Comparison of ENCODE assay signal across 15 cellular contexts in the genomic region with DNA sequence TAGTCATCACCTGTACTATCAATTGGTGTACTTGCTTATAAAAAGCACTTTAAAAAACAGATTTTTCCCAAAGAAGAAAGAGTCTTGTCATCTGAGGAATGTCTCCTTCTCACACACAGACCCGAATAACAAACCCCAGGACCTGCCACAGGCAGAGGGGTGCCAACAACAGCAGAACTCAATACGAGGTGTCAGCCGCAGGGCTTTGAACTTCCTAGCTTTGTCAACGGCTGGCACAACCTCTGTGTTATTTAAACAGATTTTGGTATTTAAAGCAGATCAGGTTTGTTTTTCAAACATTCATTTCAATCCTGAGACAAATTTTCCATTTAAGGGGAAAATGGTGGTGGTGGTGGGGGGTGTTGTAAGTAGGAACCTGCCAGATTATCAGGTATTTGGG.
DNase-seq lines count a peak whose midpoint lies in the region; ATAC-seq, FAIRE-seq and TF ChIP-seq lines count a peak whose summit lies in the region.
"Had no signal": no experiment of that assay in that cellular context is flagged by ENCODE, and none has a peak within 500 bp of the region (broad histone marks: within the 10 kb centered on the region; RNA-seq: fewer than 3 reads in every experiment).

No MANE protein-coding gene starts in this region.

- no peak for TF ChIP-seq POLR2A in H54 (IDR thresholded peaks at IDR 0.05; ENCODE audit: low read depth, low read length)

- FAIRE-seq in H54 (lab: Jason Lieb, UNC), result no peak
- FAIRE-seq: A549, HTR-8/SVneo, K562 had no signal

- H3K9ac ChIP-seq in HUES48 (ENCODE audit: low read depth, low read length), result no peak overlapping the region
- H3K9ac ChIP-seq in endodermal cell (ENCODE audit: extremely low read depth, low read length, poor library complexity, severe bottlenecking), result no peak overlapping the region

- H3K27me3 ChIP-seq in HUES48 (ENCODE audit: control insufficient read depth, insufficient read depth, low read length) (no peaks in the 10 kb centered on the region), endodermal cell (ENCODE audit: control insufficient read depth, insufficient read depth, low read length, poor library complexity, severe bottlenecking) (no peaks in the 10 kb centered on the region)

- H3K27ac Mint-ChIP-seq in WTC11 (no peak overlapping the region), endodermal cell (no peak overlapping the region), immature natural killer cell (peak overlapping the region in 2 of 6 donors; percentile 46 to 57)
- H3K27ac Mint-ChIP-seq: CD8-positive, alpha-beta memory T cell had no signal

- H3K27ac ChIP-seq in HUES48 (ENCODE audit: low read depth, low read length) (peak overlapping the region; percentile 67), endodermal cell (ENCODE audit: low read depth, low read length) (no peak overlapping the region)
- H3K27ac ChIP-seq: A549 had no signal

- DNase-seq in WTC11 (ENCODE audit: low spot score), result no peak
- DNase-seq in endodermal cell, result peak; percentile 67
- DNase-seq in immature natural killer cell, result peak; percentile 21 to 38 (median 29)
- no peak for DNase-seq in GM03348 (ENCODE audit: low spot score)
- no peak for DNase-seq in foreskin fibroblast
- DNase-seq in H54 (ENCODE audit: insufficient read length, low spot score), result no peak
- DNase-seq in Kasumi-1 (lab: John Stamatoyannopoulos, UW), result no peak
- DNase-seq: CD8-positive, alpha-beta memory T cell; DMS53; GF-D8; H7 had no signal

- peaks cover 10% of the 10 kb centered on the region; the same call in 1 of the 2 replicates for H3K27me3 Mint-ChIP-seq in WTC11 (ENCODE audit: low read depth)
- no peaks in the 10 kb centered on the region for H3K27me3 Mint-ChIP-seq in endodermal cell (ENCODE audit: insufficient read depth)
- H3K27me3 Mint-ChIP-seq in immature natural killer cell (ENCODE audit: low read depth in 3 of 3), result peaks cover 0 to 8% (median 0%) of the 10 kb centered on the region in 3 donors
- H3K27me3 Mint-ChIP-seq: CD8-positive, alpha-beta memory T cell had no signal

- H3K36me3 ChIP-seq in HUES48 (ENCODE audit: control insufficient read depth, insufficient read depth, low read length) (no peaks in the 10 kb centered on the region), endodermal cell (ENCODE audit: control insufficient read depth, insufficient read depth, low read length) (no peaks in the 10 kb centered on the region)

- H3K9me3 Mint-ChIP-seq in WTC11 (peaks cover 7% of the 10 kb centered on the region), endodermal cell (peaks cover 8% of the 10 kb centered on the region), immature natural killer cell (no peaks in the 10 kb centered on the region)
- H3K9me3 Mint-ChIP-seq: CD8-positive, alpha-beta memory T cell had no signal

- H3K4me3 Mint-ChIP-seq in WTC11, result no peak overlapping the region
- no peak overlapping the region for H3K4me3 Mint-ChIP-seq in endodermal cell
- peak overlapping the region in 4 of 5 donors; percentile 5 to 56 (median 50) for H3K4me3 Mint-ChIP-seq in immature natural killer cell
- H3K4me3 Mint-ChIP-seq: CD8-positive, alpha-beta memory T cell had no signal

- H3K4me1 Mint-ChIP-seq in WTC11, result peaks cover 25% of the 10 kb centered on the region
- H3K4me1 Mint-ChIP-seq in endodermal cell, result peaks cover 17% of the 10 kb centered on the region
- H3K4me1 Mint-ChIP-seq in immature natural killer cell, result peaks cover 61 to 69% of the 10 kb centered on the region in 2 donors

- WGBS in endodermal cell (ENCODE audit: insufficient coverage in 1 of 2, insufficient read length in 1 of 2), 2 experiments, result 75 to 80% methylated on average over 2 to 4 of the region's 4 CpGs

- CTCF ChIA-PET in WTC11 (lab: Charles Lee), result no interaction called here

- H3K4me3 ChIP-seq in HUES48 (ENCODE audit: low read depth, low read length) (no peak overlapping the region), endodermal cell (ENCODE audit: low read length) (no peak overlapping the region), foreskin fibroblast (ENCODE audit: low read depth in 1 of 2, low read length in 2 of 2) (no peak overlapping the region)
- H3K4me3 ChIP-seq: A549, K562 had no signal

- POLR2A ChIA-PET in WTC11 (lab: Charles Lee), result no interaction called here

- H3K4me1 ChIP-seq in HUES48 (ENCODE audit: control insufficient read depth, insufficient read depth, low read length) (peaks cover 20% of the 10 kb centered on the region), endodermal cell (ENCODE audit: control insufficient read depth, insufficient read depth, low read length) (peaks cover 4% of the 10 kb centered on the region)

- H3K9me3 ChIP-seq in HUES48 (ENCODE audit: control insufficient read depth, insufficient read depth, low read length) (peaks cover 3% of the 10 kb centered on the region; the same call in 1 of the 2 replicates), endodermal cell (ENCODE audit: control insufficient read depth, low read length) (peaks cover 7% of the 10 kb centered on the region)
- H3K9me3 ChIP-seq: A549 had no signal

- H3K36me3 Mint-ChIP-seq in WTC11 (peaks cover 8% of the 10 kb centered on the region), endodermal cell (ENCODE audit: low read depth) (no peaks in the 10 kb centered on the region), immature natural killer cell (peaks cover 0 to 27% (median 25%) of the 10 kb centered on the region in 3 donors)

- no peak for TF ChIP-seq CTCF in WTC11 (IDR thresholded peaks at IDR 0.05)
- TF ChIP-seq CTCF in endodermal cell (conservative IDR thresholded peaks at IDR 0.05), result no peak
- no peak for TF ChIP-seq CTCF in foreskin fibroblast (IDR thresholded peaks at IDR 0.05; ENCODE audit: low read depth, low read length)

- ATAC-seq in WTC11, result peak; percentile 71
- ATAC-seq: A549 had no signal

TF ChIP-seq in WTC11, 78 proteins besides CTCF, POLR2A, EP300 and RAD21:
- TF ChIP-seq ELF4 (CRISPR knock-in tag; IDR thresholded peaks at IDR 0.05; ENCODE audit: low read depth) (no peak), ZNF138 (CRISPR knock-in tag; conservative IDR thresholded peaks at IDR 0.05) (no peak), ETV6 (CRISPR knock-in tag; IDR thresholded peaks at IDR 0.05) (no peak), ATF1 (CRISPR knock-in tag; IDR thresholded peaks at IDR 0.05) (no peak), SP1 (CRISPR knock-in tag; conservative IDR thresholded peaks at IDR 0.05) (no peak), GTF2I (CRISPR knock-in tag; conservative IDR thresholded peaks at IDR 0.05) (no peak), EMX1 (CRISPR knock-in tag; IDR thresholded peaks at IDR 0.05) (no peak)
- TF ChIP-seq, protein P1, sequence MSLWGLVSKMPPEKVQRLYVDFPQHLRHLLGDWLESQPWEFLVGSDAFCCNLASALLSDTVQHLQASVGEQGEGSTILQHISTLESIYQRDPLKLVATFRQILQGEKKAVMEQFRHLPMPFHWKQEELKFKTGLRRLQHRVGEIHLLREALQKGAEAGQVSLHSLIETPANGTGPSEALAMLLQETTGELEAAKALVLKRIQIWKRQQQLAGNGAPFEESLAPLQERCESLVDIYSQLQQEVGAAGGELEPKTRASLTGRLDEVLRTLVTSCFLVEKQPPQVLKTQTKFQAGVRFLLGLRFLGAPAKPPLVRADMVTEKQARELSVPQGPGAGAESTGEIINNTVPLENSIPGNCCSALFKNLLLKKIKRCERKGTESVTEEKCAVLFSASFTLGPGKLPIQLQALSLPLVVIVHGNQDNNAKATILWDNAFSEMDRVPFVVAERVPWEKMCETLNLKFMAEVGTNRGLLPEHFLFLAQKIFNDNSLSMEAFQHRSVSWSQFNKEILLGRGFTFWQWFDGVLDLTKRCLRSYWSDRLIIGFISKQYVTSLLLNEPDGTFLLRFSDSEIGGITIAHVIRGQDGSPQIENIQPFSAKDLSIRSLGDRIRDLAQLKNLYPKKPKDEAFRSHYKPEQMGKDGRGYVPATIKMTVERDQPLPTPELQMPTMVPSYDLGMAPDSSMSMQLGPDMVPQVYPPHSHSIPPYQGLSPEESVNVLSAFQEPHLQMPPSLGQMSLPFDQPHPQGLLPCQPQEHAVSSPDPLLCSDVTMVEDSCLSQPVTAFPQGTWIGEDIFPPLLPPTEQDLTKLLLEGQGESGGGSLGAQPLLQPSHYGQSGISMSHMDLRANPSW (CRISPR knock-in tag; conservative IDR thresholded peaks at IDR 0.05; ENCODE audit: low read depth), result no peak
- TF ChIP-seq, protein P2, sequence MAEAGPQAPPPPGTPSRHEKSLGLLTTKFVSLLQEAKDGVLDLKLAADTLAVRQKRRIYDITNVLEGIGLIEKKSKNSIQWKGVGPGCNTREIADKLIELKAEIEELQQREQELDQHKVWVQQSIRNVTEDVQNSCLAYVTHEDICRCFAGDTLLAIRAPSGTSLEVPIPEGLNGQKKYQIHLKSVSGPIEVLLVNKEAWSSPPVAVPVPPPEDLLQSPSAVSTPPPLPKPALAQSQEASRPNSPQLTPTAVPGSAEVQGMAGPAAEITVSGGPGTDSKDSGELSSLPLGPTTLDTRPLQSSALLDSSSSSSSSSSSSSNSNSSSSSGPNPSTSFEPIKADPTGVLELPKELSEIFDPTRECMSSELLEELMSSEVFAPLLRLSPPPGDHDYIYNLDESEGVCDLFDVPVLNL (CRISPR knock-in tag; IDR thresholded peaks at IDR 0.05; ENCODE audit: borderline replicate concordance, low read depth), result no peak
- TF ChIP-seq, protein P3, sequence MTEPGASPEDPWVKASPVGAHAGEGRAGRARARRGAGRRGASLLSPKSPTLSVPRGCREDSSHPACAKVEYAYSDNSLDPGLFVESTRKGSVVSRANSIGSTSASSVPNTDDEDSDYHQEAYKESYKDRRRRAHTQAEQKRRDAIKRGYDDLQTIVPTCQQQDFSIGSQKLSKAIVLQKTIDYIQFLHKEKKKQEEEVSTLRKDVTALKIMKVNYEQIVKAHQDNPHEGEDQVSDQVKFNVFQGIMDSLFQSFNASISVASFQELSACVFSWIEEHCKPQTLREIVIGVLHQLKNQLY (CRISPR knock-in tag; IDR thresholded peaks at IDR 0.05), result no peak
TF ChIP-seq in WTC11: peak in this region for 0.

Comparison
In these comparisons a context has a peak if more than half of its experiments do, and no peak if none do; other contexts are left out.
1. DNase-seq: peak in endodermal cell (single experiment) and immature natural killer cell (3 of 3); none in WTC11 (single experiment), GM03348 (single experiment), foreskin fibroblast (0 of 2), H54 (single experiment) and Kasumi-1 (0 of 2).
2. H3K4me3 Mint-ChIP-seq: peak in immature natural killer cell (4 of 5); none in WTC11 (single experiment) and endodermal cell (single experiment).